In the genomic region with DNA sequence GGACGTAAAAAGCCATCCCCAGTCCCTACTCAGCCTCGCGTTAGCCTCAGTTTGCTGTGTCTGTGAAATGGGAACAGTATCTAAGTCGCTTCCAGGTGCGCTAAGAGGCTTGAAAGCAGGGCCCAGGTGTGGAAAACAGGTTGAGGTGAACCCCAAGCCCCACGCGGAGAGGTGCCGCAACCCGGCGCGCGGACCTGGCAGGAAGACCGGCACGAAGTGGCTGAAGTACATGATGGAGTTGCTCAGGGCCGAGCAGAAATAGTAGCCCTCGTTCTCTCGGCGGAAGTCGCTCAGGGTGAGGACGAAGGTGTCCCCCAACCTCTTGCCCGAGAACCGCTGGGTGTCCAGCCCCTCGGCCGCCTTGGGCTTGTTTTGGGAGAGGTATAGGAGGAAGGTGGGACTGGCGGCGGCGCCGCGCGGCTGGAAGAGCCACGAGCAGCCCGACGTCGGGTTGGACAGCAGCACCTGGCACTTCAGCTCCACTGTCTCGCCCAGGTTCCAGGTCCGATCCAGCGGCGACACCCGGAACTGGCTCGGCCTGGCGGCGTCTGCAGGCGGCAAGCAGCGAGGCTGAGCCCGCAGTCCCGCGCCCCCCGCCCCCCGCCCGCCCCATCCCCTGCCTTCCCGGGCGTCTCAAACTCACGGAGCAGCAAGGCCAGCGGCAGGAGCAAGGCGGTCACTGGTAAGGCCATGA, we compare ENCODE assay signal across 8 cellular contexts. TPM values are rescaled to one million over a fixed set of nuclear protein-coding genes. Genes with fewer than 3 reads are reported as not detected.
DNase-seq lines count a peak whose midpoint lies in the region; ATAC-seq, FAIRE-seq and TF ChIP-seq lines count a peak whose summit lies in the region.

No MANE protein-coding gene starts in this region.

- POLR2A ChIA-PET in MCF 10A (lab: Yijun Ruan, JAX), result no interaction called here
- POLR2A ChIA-PET in HepG2 (lab: Yijun Ruan, JAX), result no interaction called here

- TF ChIP-seq CTCF in breast epithelium (IDR thresholded peaks at IDR 0.05), result no peak
- no peak for TF ChIP-seq CTCF in MCF 10A (IDR thresholded peaks at IDR 0.05; ENCODE audit: unreplicated experiment)
- no peak for TF ChIP-seq CTCF in HepG2 (CRISPR knock-in tag; IDR thresholded peaks at IDR 0.05)
- no peak for TF ChIP-seq CTCF in thyroid gland (IDR thresholded peaks at IDR 0.05)

- H3K36me3 ChIP-seq in breast epithelium (no peaks in the 10 kb centered on the region), HepG2 (replicated peaks in 1 of 2; ENCODE audit: control insufficient read depth in 1 of 2, insufficient read depth in 2 of 2, low read length in 2 of 2) (no peaks in the 10 kb centered on the region), thyroid gland (no peaks in the 10 kb centered on the region)

- H3K9ac ChIP-seq in HepG2 (ENCODE audit: insufficient read depth, low read depth, low read length), result no peak overlapping the region

- ATAC-seq in HepG2, result peak; percentile 27
- no peak for ATAC-seq in HG03342 (IDR thresholded peaks at IDR 0.05; ENCODE audit: unreplicated experiment)
- ATAC-seq in HG03039 (IDR thresholded peaks at IDR 0.05; ENCODE audit: unreplicated experiment), result no peak

- H3K9me3 ChIP-seq in breast epithelium (peaks cover 0 to under 1% of the 10 kb centered on the region in 2 donors), HepG2 (ENCODE audit: low read length) (no peaks in the 10 kb centered on the region), thyroid gland (no peaks in the 10 kb centered on the region)

- H3K4me3 ChIP-seq in breast epithelium (peak overlapping the region in 2 of 3 donors; percentile 36 to 63), HepG2 (replicated peaks in 1 of 3; ENCODE audit: insufficient read depth in 1 of 3, low read depth in 2 of 3, low read length in 3 of 3) (peak overlapping the region in 1 of 3 experiments; percentile 39; a peak in 1 of 6 replicates), thyroid gland (replicated peaks in 1 of 3) (peak overlapping the region in 2 of 3 donors; percentile 8 to 26)

- H3K9me3 Mint-ChIP-seq in MCF 10A (ENCODE audit: unreplicated experiment), result peaks cover 6% of the 10 kb centered on the region
- H3K9me3 Mint-ChIP-seq in activated T-helper 2 cell treated with anti-CD3 and anti-CD28 coated beads, Interferon-gamma antibody, Interleukin-2, Interleukin-4, amounts not matched to agents 10 μg/mL and 5 μg/mL and 100 μg/mL, durations not matched to agents 14 hours and 24 hours and 36 hours, result peaks cover 5% of the 10 kb centered on the region

- WGBS in HepG2 (ENCODE audit: low lambda C conversion rate), result 69% methylated on average over 32 of the region's 55 CpGs
- 10 to 13% methylated on average over 18 to 20 of the region's 55 CpGs for WGBS in thyroid gland, 2 donors

- H3K27me3 ChIP-seq in breast epithelium (peaks cover 5 to 53% of the 10 kb centered on the region in 2 donors), HepG2 (ENCODE audit: control insufficient read depth in 1 of 2, insufficient read depth in 2 of 2, low read length in 2 of 2) (peaks cover 10 to 70% of the 10 kb centered on the region in 2 experiments), thyroid gland (peaks cover 5% of the 10 kb centered on the region)

- in situ Hi-C loops in HepG2 (cut with HindIII; ENCODE audit: extremely low pct_ligation_motif_present, low pct_unique_long_range_greater_than_20kb), result no loop called here

- H3K4me2 ChIP-seq in HepG2 (ENCODE audit: low read depth, low read length), result peak overlapping the region; percentile 44

- no peaks in the 10 kb centered on the region for H3K36me3 Mint-ChIP-seq in MCF 10A (ENCODE audit: insufficient read depth, unreplicated experiment)
- H3K36me3 Mint-ChIP-seq in activated T-helper 2 cell treated with anti-CD3 and anti-CD28 coated beads, Interferon-gamma antibody, Interleukin-2, Interleukin-4, amounts not matched to agents 10 μg/mL and 5 μg/mL and 100 μg/mL, durations not matched to agents 14 hours and 24 hours and 36 hours (ENCODE audit: low read depth), result peaks cover 4% of the 10 kb centered on the region

- no peak for FAIRE-seq in HepG2 (lab: Jason Lieb, UNC)

- no peak overlapping the region for H3K27ac ChIP-seq in breast epithelium
- H3K27ac ChIP-seq in HepG2 (ENCODE audit: extremely low read length, insufficient read depth, low read length), result no peak overlapping the region
- no peak overlapping the region for H3K27ac ChIP-seq in thyroid gland

- TF ChIP-seq RAD21 in HepG2 (CRISPR knock-in tag; IDR thresholded peaks at IDR 0.05), result no peak

- H3K27ac Mint-ChIP-seq in MCF 10A (ENCODE audit: low read depth, unreplicated experiment), result no peak overlapping the region
- H3K27ac Mint-ChIP-seq in activated T-helper 2 cell treated with anti-CD3 and anti-CD28 coated beads, Interferon-gamma antibody, Interleukin-2, Interleukin-4, amounts not matched to agents 10 μg/mL and 5 μg/mL and 100 μg/mL, durations not matched to agents 14 hours and 24 hours and 36 hours, result no peak overlapping the region

- H3K4me1 ChIP-seq in breast epithelium (no peaks in the 10 kb centered on the region), HepG2 (ENCODE audit: insufficient read depth, low read length) (peaks cover 9% of the 10 kb centered on the region; the same call in 1 of the 2 replicates), thyroid gland (peaks cover 10 to 35% of the 10 kb centered on the region in 2 donors)

- BruUV-seq in MCF 10A (replicated peaks; lab: Mats Ljungman, UMichigan) (no TSS peak), HepG2 (replicated peaks; lab: Mats Ljungman, UMichigan) (no TSS peak)

- intact Hi-C loops in breast epithelium (cut with DNase I; ENCODE audit: low total_unique reads), result no loop called here
- intact Hi-C loops in MCF 10A (cut with micrococcal nuclease), result no loop called here
- intact Hi-C loops in activated T-helper 2 cell treated with anti-CD3 and anti-CD28 coated beads, Interferon-gamma antibody, Interleukin-2, Interleukin-4, amounts not matched to agents 10 μg/mL and 5 μg/mL and 100 μg/mL, durations not matched to agents 14 hours and 24 hours and 36 hours (cut with micrococcal nuclease), result no loop called here
- intact Hi-C loops in HepG2 (cut with micrococcal nuclease; ENCODE audit: unreplicated experiment), result no loop called here
- intact Hi-C loops in thyroid gland (cut with DNase I), result no loop called here

- no peaks in the 10 kb centered on the region for H4K20me1 ChIP-seq in HepG2 (ENCODE audit: insufficient read depth, low read length)

- H3K27me3 Mint-ChIP-seq in MCF 10A (ENCODE audit: insufficient read depth, unreplicated experiment), result peaks cover 21% of the 10 kb centered on the region
- H3K27me3 Mint-ChIP-seq in activated T-helper 2 cell treated with anti-CD3 and anti-CD28 coated beads, Interferon-gamma antibody, Interleukin-2, Interleukin-4, amounts not matched to agents 10 μg/mL and 5 μg/mL and 100 μg/mL, durations not matched to agents 14 hours and 24 hours and 36 hours (ENCODE audit: low read depth), result peaks cover 52% of the 10 kb centered on the region

- CTCF ChIA-PET in MCF 10A (lab: Yijun Ruan, JAX) (no interaction called here), HepG2 (lab: Yijun Ruan, JAX; ENCODE audit: low intra/inter-chr PET ratio, low total read pairs) (no interaction called here)

- no peaks in the 10 kb centered on the region for H3K4me1 Mint-ChIP-seq in MCF 10A (ENCODE audit: insufficient read depth, unreplicated experiment)
- H3K4me1 Mint-ChIP-seq in activated T-helper 2 cell treated with anti-CD3 and anti-CD28 coated beads, Interferon-gamma antibody, Interleukin-2, Interleukin-4, amounts not matched to agents 10 μg/mL and 5 μg/mL and 100 μg/mL, durations not matched to agents 14 hours and 24 hours and 36 hours (ENCODE audit: low read depth), result peaks cover 42% of the 10 kb centered on the region

- no peak for TF ChIP-seq EP300 in HepG2 (IDR thresholded peaks at IDR 0.05; ENCODE audit: low read depth in 2 of 2, low read length in 2 of 2)
- TF ChIP-seq EP300 in HepG2 (CRISPR knock-in tag; IDR thresholded peaks at IDR 0.05; ENCODE audit: borderline replicate concordance), result no peak

- H2AFZ ChIP-seq in HepG2 (ENCODE audit: low read length), result no peak overlapping the region

- no peak for DNase-seq in breast epithelium (ENCODE audit: low spot score in 2 of 2)
- DNase-seq in MCF 10A (ENCODE audit: unreplicated experiment), result no peak
- no peak for DNase-seq in activated T-helper 2 cell treated with anti-CD3 and anti-CD28 coated beads, Interferon-gamma antibody, Interleukin-2, Interleukin-4, amounts not matched to agents 10 μg/mL and 5 μg/mL and 100 μg/mL, durations not matched to agents 14 hours and 24 hours and 36 hours (ENCODE audit: low spot score)
- DNase-seq in HepG2 (ENCODE audit: low spot score), result no peak
- peak; percentile 44 to 55 for DNase-seq in thyroid gland
- DNase-seq in NCI-H2107 (lab: John Stamatoyannopoulos, UW), result no peak

- TF ChIP-seq POLR2A in breast epithelium (IDR thresholded peaks at IDR 0.05), result no peak
- TF ChIP-seq POLR2A in HepG2 (IDR thresholded peaks at IDR 0.05; ENCODE audit: insufficient read depth in 1 of 2, low read depth in 2 of 2, low read length in 2 of 2), result no peak
- no peak for TF ChIP-seq POLR2A in thyroid gland (IDR thresholded peaks at IDR 0.05)

- no peak overlapping the region for H3K4me3 Mint-ChIP-seq in MCF 10A (ENCODE audit: unreplicated experiment)
- peak overlapping the region; percentile 62 for H3K4me3 Mint-ChIP-seq in activated T-helper 2 cell treated with anti-CD3 and anti-CD28 coated beads, Interferon-gamma antibody, Interleukin-2, Interleukin-4, amounts not matched to agents 10 μg/mL and 5 μg/mL and 100 μg/mL, durations not matched to agents 14 hours and 24 hours and 36 hours (ENCODE audit: low read depth)

- no peaks in the 10 kb centered on the region for H3K79me2 ChIP-seq in HepG2 (ENCODE audit: insufficient read depth, low read length)

RNA-seq across cellular contexts. Expression of gene CD8A, which starts 0.4 kb away (rescaled TPM):
- total RNA-seq in breast epithelium (1 to 10 TPM in 2 of 3 donors, under 1 TPM in 1; 0.96 to 3.2 (median 2.0) TPM), MCF 10A (2022) (not detected in 2 replicates), HepG2 (2016; rRNA removed; fragmentation: Illumina TruSeq; extraction: Trizol) (not detected in 2 replicates), thyroid gland (1 to 10 TPM; 1.2 to 4.3 (median 2.3) TPM)
- total RNA-seq in activated T-helper 2 cell treated with anti-CD3 and anti-CD28 coated beads, Interferon-gamma antibody, Interleukin-2, Interleukin-4, amounts not matched to agents 10 μg/mL and 5 μg/mL and 100 μg/mL, durations not matched to agents 14 hours and 24 hours and 36 hours, result 1.8 and 2.8 TPM in 2 replicates
- total RNA-seq in HepG2 (2016; cell fraction: cytosol; rRNA removed; fragmentation: Illumina TruSeq; extraction: Trizol; ENCODE audit: low read depth), result not detected in 2 replicates
- 0.10 TPM in 1 of 2 replicates, not detected in the other for total RNA-seq in HepG2 (2016; cell fraction: insoluble cytoplasmic fraction; rRNA removed; fragmentation: Illumina TruSeq; extraction: Trizol)
- total RNA-seq in HepG2 (2016; cell fraction: membrane; rRNA removed; fragmentation: Illumina TruSeq; extraction: Trizol), result 0.06 TPM in 1 of 2 replicates, not detected in the other
- not detected in 2 replicates for total RNA-seq in HepG2 (2016; cell fraction: nucleus; rRNA removed; fragmentation: Illumina TruSeq; extraction: Trizol)
- polyA plus RNA-seq in HepG2 (2011; rRNA removed), result 0.09 TPM in 2 replicates
- 0.05 and 0.09 TPM in 2 replicates for polyA plus RNA-seq in HepG2 (2011; cell fraction: cytosol; rRNA removed)
- 0.09 and 0.13 TPM in 2 replicates for polyA plus RNA-seq in HepG2 (2011; cell fraction: nucleus; rRNA removed)
- 0.04 and 0.23 TPM in 2 replicates for polyA plus RNA-seq in HepG2 (2012)
- not detected in 2 replicates for polyA plus RNA-seq in HepG2 (2016; cell fraction: cytosol; fragmentation: Illumina TruSeq; extraction: Trizol; ENCODE audit: low read depth)
- polyA plus RNA-seq in HepG2 (2016; cell fraction: insoluble cytoplasmic fraction; fragmentation: Illumina TruSeq; extraction: Trizol; ENCODE audit: low read depth), result 0.10 TPM in 1 of 2 replicates, not detected in the other
- polyA plus RNA-seq in HepG2 (2016; cell fraction: membrane; fragmentation: Illumina TruSeq; extraction: Trizol; ENCODE audit: low read depth), result not detected in 2 replicates
- not detected in 2 replicates for polyA plus RNA-seq in HepG2 (2016; cell fraction: nucleus; fragmentation: Illumina TruSeq; extraction: Trizol; ENCODE audit: insufficient read depth, low read depth)
- polyA minus RNA-seq in HepG2 (2011; rRNA and poly(A)+ RNA removed; ENCODE audit: low replicate concordance), result not detected in 2 replicates
- polyA minus RNA-seq in HepG2 (2011; cell fraction: cytosol; rRNA and poly(A)+ RNA removed), result not detected in 2 replicates
- polyA minus RNA-seq in HepG2 (2011; cell fraction: nucleus; rRNA and poly(A)+ RNA removed), result not detected in 2 replicates

Comparison
In these comparisons a context has a peak if more than half of its experiments do, and no peak if none do; other contexts are left out.
1. DNase-seq: peak in thyroid gland (2 of 2); none in breast epithelium (0 of 2), MCF 10A (single experiment), activated T-helper 2 cell treated with anti-CD3 and anti-CD28 coated beads, Interferon-gamma antibody, Interleukin-2, Interleukin-4, amounts not matched to agents 10 μg/mL and 5 μg/mL and 100 μg/mL, durations not matched to agents 14 hours and 24 hours and 36 hours (single experiment), HepG2 (single experiment) and NCI-H2107 (single experiment).